11 cellular contexts compared by ENCODE assay signal in the genomic region with DNA sequence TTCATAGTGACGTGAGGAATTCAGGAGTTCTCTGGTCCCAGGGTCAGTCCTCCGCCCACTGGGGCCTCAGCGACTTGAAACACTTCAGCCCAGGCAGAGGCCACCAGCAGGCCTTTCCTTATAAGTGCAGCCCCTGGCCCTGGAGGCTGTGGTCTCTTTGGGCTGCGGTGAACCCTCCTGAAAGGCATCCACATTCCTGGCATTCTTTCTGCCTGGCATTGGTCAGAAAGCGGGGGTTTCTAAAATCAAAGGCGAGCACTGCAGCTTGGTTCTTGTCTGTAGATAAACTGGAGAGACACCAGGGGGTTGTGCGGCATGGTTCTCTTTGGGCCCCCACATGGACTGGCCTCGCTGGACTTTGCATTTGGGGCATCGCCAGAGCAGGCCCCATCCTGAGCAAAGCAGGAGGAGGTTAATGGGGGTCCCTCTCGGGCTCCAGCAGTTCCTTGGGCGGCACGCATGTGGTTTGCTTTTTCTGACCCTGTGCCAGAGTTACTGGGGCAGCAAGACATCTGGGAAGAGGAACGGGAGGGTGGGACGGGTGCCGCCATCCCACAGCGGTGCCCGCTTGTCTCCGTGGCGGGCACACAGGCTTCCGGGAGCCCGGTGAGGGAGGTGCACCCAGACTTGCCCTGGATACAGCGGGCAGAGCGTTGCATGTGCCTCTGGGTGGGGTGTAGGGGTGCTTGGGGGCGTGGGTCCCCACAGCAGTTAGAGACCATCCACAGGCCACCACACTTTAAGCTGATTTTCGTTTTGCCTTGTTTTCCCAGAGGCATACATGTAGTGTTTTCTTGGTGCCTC. TPM values are rescaled to one million over a fixed set of nuclear protein-coding genes. Genes with fewer than 3 reads are reported as not detected.
A peak's percentile ranks its signal among the peaks of the same experiment; 100 is the strongest.
DNase-seq lines count a peak whose midpoint lies in the region; ATAC-seq and TF ChIP-seq lines count a peak whose summit lies in the region.
"Had no signal": no experiment of that assay in that cellular context is flagged by ENCODE, and none has a peak within 500 bp of the region (broad histone marks: within the 10 kb centered on the region; RNA-seq: fewer than 3 reads in every experiment).

No MANE protein-coding gene starts in this region.

- TF ChIP-seq POLR2A in Peyer's patch (IDR thresholded peaks at IDR 0.05) = no peak

- H3K27ac ChIP-seq in Peyer's patch = no peak overlapping the region
- H3K27ac ChIP-seq: left lung had no signal

- no peak for ATAC-seq in GM18858 (IDR thresholded peaks at IDR 0.05; ENCODE audit: unreplicated experiment)
- ATAC-seq: left lung had no signal

- in situ Hi-C loops in astrocyte of the spinal cord (cut with HindIII; ENCODE audit: low sequenced_read_pairs) = no loop called here

- H3K27me3 ChIP-seq in Peyer's patch = no peaks in the 10 kb centered on the region
- H3K27me3 ChIP-seq: left lung had no signal

- peaks cover 0 to 6% (median 0%) of the 10 kb centered on the region in 3 donors for H3K36me3 ChIP-seq in Peyer's patch
- H3K36me3 ChIP-seq: left lung had no signal

- peaks cover 0 to 57% (median 0%) of the 10 kb centered on the region in 4 donors for H3K4me1 ChIP-seq in Peyer's patch

- TF ChIP-seq CTCF in astrocyte of the spinal cord (IDR thresholded peaks at IDR 0.05; ENCODE audit: low read depth, low read length) (peak; percentile 40), Peyer's patch (IDR thresholded peaks at IDR 0.05) (no peak)

- peak; percentile 93 for DNase-seq in HK-2 (ENCODE audit: unreplicated experiment)
- DNase-seq in astrocyte of the spinal cord (ENCODE audit: low read depth, low spot score) = peak; percentile 92
- peak; percentile 91 for DNase-seq in iPS-NIHi11 (ENCODE audit: low spot score)
- peak; percentile 43 for DNase-seq in stromal cell of bone marrow (ENCODE audit: low read depth)
- no peak for DNase-seq in Peyer's patch
- no peak for DNase-seq in DMS153 treated with DMSO at 0.1 percent for 48 hours (lab: John Stamatoyannopoulos, UW; ENCODE audit: unreplicated experiment)
- no peak for DNase-seq in NCI-H2081 treated with DMSO at 0.1 percent for 48 hours (lab: John Stamatoyannopoulos, UW)
- DNase-seq: activated CD4-positive, alpha-beta T cell treated with anti-CD3 and anti-CD28 coated beads, Interleukin-2, amount 10 ng/mL, durations not matched to agents 24 days and 14 days; left lung; NK-92 treated with Interleukin-12 subunit alpha and Interleukin-12 subunit beta, amount 100 ng/mL, for 24 hours had no signal

- no peaks in the 10 kb centered on the region for H3K9me3 ChIP-seq in Peyer's patch
- H3K9me3 ChIP-seq: left lung had no signal

- H3K4me3 ChIP-seq in astrocyte of the spinal cord (ENCODE audit: low read depth, low read length) (no peak overlapping the region), Peyer's patch (no peak overlapping the region)
- H3K4me3 ChIP-seq: left lung had no signal

RNA-seq across cellular contexts. Expression of a gene that starts 44.9 kb away (rescaled TPM):
- 10 to 100 TPM; 16.5 to 32.8 (median 26.4) TPM for total RNA-seq in Peyer's patch

Comparison
In these comparisons a context has a peak if more than half of its experiments do, and no peak if none do; other contexts are left out.
1. DNase-seq: peak in HK-2 (single experiment), astrocyte of the spinal cord (single experiment), iPS-NIHi11 (single experiment) and stromal cell of bone marrow (single experiment); none in Peyer's patch (0 of 3), DMS153 treated with DMSO at 0.1 percent for 48 hours (single experiment) and NCI-H2081 treated with DMSO at 0.1 percent for 48 hours (single experiment).